ENCODE assay signal across 9 cellular contexts in genomic region chr5:14810941-14811573, GRCh38.
DNase-seq lines count a peak whose midpoint lies in the region; ATAC-seq and TF ChIP-seq lines count a peak whose summit lies in the region.
"Had no signal": no experiment of that assay in that cellular context is flagged by ENCODE, and none has a peak within 500 bp of the region (broad histone marks: within the 10 kb centered on the region; RNA-seq: fewer than 3 reads in every experiment).

No MANE protein-coding gene starts in this region.

- H3K36me3 Mint-ChIP-seq in T-helper 17 cell (ENCODE audit: low read depth) = no peaks in the 10 kb centered on the region

- H3K36me3 ChIP-seq in right atrium auricular region = no peaks in the 10 kb centered on the region

- H3K27me3 ChIP-seq in right atrium auricular region = no peaks in the 10 kb centered on the region

- ATAC-seq in Right ventricle myocardium inferior = no peak
- no peak for ATAC-seq in T-helper 17 cell
- ATAC-seq in left lobe of liver = peak; percentile 39
- ATAC-seq in HG03378 (IDR thresholded peaks at IDR 0.05; ENCODE audit: unreplicated experiment) = no peak

- intact Hi-C loops in Right ventricle myocardium inferior (cut with DNase I) = no loop called here

- peak overlapping the region; percentile 92 for H3K27ac Mint-ChIP-seq in T-helper 17 cell

- peak overlapping the region; percentile 25 to 44 for H3K27ac ChIP-seq in right atrium auricular region

- peak overlapping the region; percentile 85 for H3K4me3 Mint-ChIP-seq in T-helper 17 cell

- H3K4me1 ChIP-seq in right atrium auricular region = peaks cover 0 to 33% of the 10 kb centered on the region in 2 donors

- no peak overlapping the region for H3K4me3 ChIP-seq in right atrium auricular region

- TF ChIP-seq CTCF in right atrium auricular region (IDR thresholded peaks at IDR 0.05) = no peak

- H3K9me3 ChIP-seq in right atrium auricular region (no peaks in the 10 kb centered on the region), T-helper 17 cell (ENCODE audit: control insufficient read depth, low read length, poor library complexity, severe bottlenecking) (no peaks in the 10 kb centered on the region)

- peaks cover 39% of the 10 kb centered on the region for H3K4me1 Mint-ChIP-seq in T-helper 17 cell

- no peaks in the 10 kb centered on the region for H3K27me3 Mint-ChIP-seq in T-helper 17 cell

- no peak for DNase-seq in right atrium auricular region (ENCODE audit: low spot score)
- DNase-seq in Right ventricle myocardium inferior (ENCODE audit: missing footprints) = no peak
- DNase-seq in T-helper 17 cell = no peak
- no peak for DNase-seq in left lobe of liver (ENCODE audit: low spot score)
- peak; percentile 73 for DNase-seq in superior temporal gyrus (ENCODE audit: extremely low spot score)
- no peak for DNase-seq in NCI-H524 treated with DMSO at 0.1 percent for 48 hours (lab: John Stamatoyannopoulos, UW)
- DNase-seq in NCI-H1694 treated with DMSO at 0.1 percent for 48 hours (lab: John Stamatoyannopoulos, UW) = no peak
- DNase-seq: glutamatergic neuron had no signal
